8 cellular contexts compared by ENCODE assay signal in genomic region chr1:17236779-17237601, GRCh38.
DNase-seq lines count a peak whose midpoint lies in the region; ATAC-seq and TF ChIP-seq lines count a peak whose summit lies in the region.

No MANE protein-coding gene starts in this region.

- no peak for ATAC-seq in HG03571 (IDR thresholded peaks at IDR 0.05; ENCODE audit: unreplicated experiment)

- H3K4me3 ChIP-seq in AG04449 (ENCODE audit: low read depth, low read length) = no peak overlapping the region

- CTCF ChIA-PET in AG04449 (lab: Yijun Ruan, JAX) = interaction anchor here (0.5 to 12.2 kb wide), 42 partner anchors 9 to 182 kb away, joined by 3 to 669 read pairs (median 5); partner anchors contain the start of genes PADI2 and PADI3

- TF ChIP-seq CTCF in AG04449 (IDR thresholded peaks at IDR 0.05; ENCODE audit: insufficient read depth, low read length, missing control alignments) = peak; percentile 81
- TF ChIP-seq CTCF in GM20000 (IDR thresholded peaks at IDR 0.05; ENCODE audit: extremely low read depth, missing control alignments) = peak; percentile 83

- POLR2A ChIA-PET in AG04449 (lab: Yijun Ruan, JAX) = interaction anchor here (0.6 to 0.9 kb wide), 2 partner anchors 48 to 215 kb away, joined by 3 to 4 read pairs; no protein-coding TSS in a partner anchor

- peak; percentile 19 for DNase-seq in AG04449 (ENCODE audit: low read depth, low spot score)
- peak; percentile 87 for DNase-seq in GM20000 (ENCODE audit: low spot score)
- peak; percentile 77 for DNase-seq in NCI-H226
- DNase-seq in activated CD4-positive, CD25-positive, alpha-beta regulatory T cell treated with anti-CD3 and anti-CD28 coated beads, Interleukin-2, amount 50 U/mL, for 72 hours = peak; percentile 88
- DNase-seq in central memory CD4-positive, alpha-beta T cell = peak; percentile 62
- DNase-seq in kidney tubule cell (ENCODE audit: low spot score) = peak; percentile 93
- DNase-seq in stimulated activated CD4-positive, alpha-beta T cell treated with anti-CD3 and anti-CD28 coated beads, Interleukin-2, amount 100 ng/mL, for 48 hours = peak; percentile 92 to 97

Comparison
In these comparisons a context has a peak if more than half of its experiments do, and no peak if none do; other contexts are left out.
1. DNase-seq: peak in every context shown above with its lines; median percentile 94 in stimulated activated CD4-positive, alpha-beta T cell treated with anti-CD3 and anti-CD28 coated beads, Interleukin-2, amount 100 ng/mL, for 48 hours; 93 in kidney tubule cell; 88 in activated CD4-positive, CD25-positive, alpha-beta regulatory T cell treated with anti-CD3 and anti-CD28 coated beads, Interleukin-2, amount 50 U/mL, for 72 hours; 87 in GM20000; 77 in NCI-H226; 62 in central memory CD4-positive, alpha-beta T cell; 19 in AG04449.